Comparison of ENCODE assay signal across 22 cellular contexts in genomic region chr21:35095859-35096291, GRCh38. TPM values are rescaled to one million over a fixed set of nuclear protein-coding genes. Genes with fewer than 3 reads are reported as not detected.
DNase-seq lines count a peak whose midpoint lies in the region; ATAC-seq and TF ChIP-seq lines count a peak whose summit lies in the region.
"Had no signal": no experiment of that assay in that cellular context is flagged by ENCODE, and none has a peak within 500 bp of the region (broad histone marks: within the 10 kb centered on the region; RNA-seq: fewer than 3 reads in every experiment).

No MANE protein-coding gene starts in this region.

- TF ChIP-seq CTCF in choroid plexus epithelial cell (conservative IDR thresholded peaks at IDR 0.05; ENCODE audit: low read depth, low read length), result no peak
- TF ChIP-seq CTCF in ascending aorta (IDR thresholded peaks at IDR 0.05), result no peak

- H3K36me3 ChIP-seq in GM23248 (ENCODE audit: low read depth), result no peaks in the 10 kb centered on the region
- H3K36me3 ChIP-seq in ascending aorta, result no peaks in the 10 kb centered on the region
- H3K36me3 ChIP-seq: gastroesophageal sphincter, neutrophil, spleen, thoracic aorta had no signal

- H4K20me1 ChIP-seq in GM23248 (ENCODE audit: insufficient read depth), result no peaks in the 10 kb centered on the region

- DNase-seq in activated naive CD8-positive, alpha-beta T cell treated with anti-CD3 and anti-CD28 coated beads for 36 hours, result no peak
- DNase-seq in GM23248, result peak; percentile 31
- peak; percentile 66 for DNase-seq in choroid plexus epithelial cell (ENCODE audit: low read depth)
- no peak for DNase-seq in ascending aorta (ENCODE audit: low spot score in 2 of 2)
- DNase-seq: activated CD4-positive, alpha-beta T cell treated with anti-CD3 and anti-CD28 coated beads for 1 hour; activated naive CD8-positive, alpha-beta T cell treated with anti-CD3 and anti-CD28 coated beads, Interleukin-2, amount 10 ng/mL, durations not matched to agents 7 days and 5 days; AML-193; kidney glomerular epithelial cell; NCI-H1048; NCI-H1930; NCI-H226; OCI-M1; spleen had no signal

- no peaks in the 10 kb centered on the region for H3K79me2 ChIP-seq in GM23248 (ENCODE audit: insufficient read depth)

- in situ Hi-C loops in GM23248 (cut with MboI), result no loop called here

- no peaks in the 10 kb centered on the region for H3K27me3 Mint-ChIP-seq in activated naive CD8-positive, alpha-beta T cell
- no peaks in the 10 kb centered on the region for H3K27me3 Mint-ChIP-seq in activated naive CD8-positive, alpha-beta T cell treated with anti-CD3 and anti-CD28 coated beads for 36 hours
- no peaks in the 10 kb centered on the region for H3K27me3 Mint-ChIP-seq in stimulated activated naive CD8-positive, alpha-beta T cell treated with anti-CD3 and anti-CD28 coated beads, Interleukin-15, Interleukin-2, amounts not matched to agents 100 ng/mL and 50 ng/mL, for 24 hours
- no peaks in the 10 kb centered on the region for H3K27me3 Mint-ChIP-seq in stimulated activated memory B cell treated with anti-CD40 and anti-IgM and Interleukin-4, amounts not matched to agents 10 μg/mL and 1 μg/mL and 100 μg/mL, for 72 hours

- H3K4me1 ChIP-seq in GM23248 (ENCODE audit: insufficient read depth) (no peaks in the 10 kb centered on the region), ascending aorta (no peaks in the 10 kb centered on the region)
- H3K4me1 ChIP-seq: gastroesophageal sphincter, spleen had no signal

- no peak overlapping the region for H3K4me3 ChIP-seq in GM23248
- no peak overlapping the region for H3K4me3 ChIP-seq in choroid plexus epithelial cell (ENCODE audit: low read depth, low read length)
- H3K4me3 ChIP-seq in ascending aorta, result no peak overlapping the region
- H3K4me3 ChIP-seq: coronary artery, gastroesophageal sphincter, K562, spleen, thoracic aorta had no signal

- no peak overlapping the region for H3K9ac ChIP-seq in GM23248

- no peaks in the 10 kb centered on the region; the same call in 1 of the 2 replicates for H3F3A ChIP-seq in GM23248 (ENCODE audit: insufficient read depth)

- ATAC-seq in stimulated activated memory B cell treated with anti-CD40 and anti-IgM and Interleukin-4, amounts not matched to agents 10 μg/mL and 1 μg/mL and 100 μg/mL, for 72 hours, result no peak
- ATAC-seq: gastroesophageal sphincter, K562, Right ventricle myocardium inferior had no signal

- H3K9me3 ChIP-seq in GM23248 (ENCODE audit: low read depth) (no peaks in the 10 kb centered on the region), ascending aorta (no peaks in the 10 kb centered on the region)
- H3K9me3 ChIP-seq: gastroesophageal sphincter, neutrophil, spleen, thoracic aorta had no signal

- no peak overlapping the region for H3K27ac ChIP-seq in GM23248
- H3K27ac ChIP-seq in ascending aorta, result peak overlapping the region in 1 of 2 donors; percentile 12
- H3K27ac ChIP-seq: coronary artery, gastroesophageal sphincter, neutrophil, spleen, thoracic aorta had no signal

- H3K36me3 Mint-ChIP-seq in activated naive CD8-positive, alpha-beta T cell, result no peaks in the 10 kb centered on the region
- H3K36me3 Mint-ChIP-seq in activated naive CD8-positive, alpha-beta T cell treated with anti-CD3 and anti-CD28 coated beads for 36 hours, result no peaks in the 10 kb centered on the region
- peaks cover 4% of the 10 kb centered on the region for H3K36me3 Mint-ChIP-seq in stimulated activated naive CD8-positive, alpha-beta T cell treated with anti-CD3 and anti-CD28 coated beads, Interleukin-15, Interleukin-2, amounts not matched to agents 100 ng/mL and 50 ng/mL, for 24 hours (ENCODE audit: low read depth)
- no peaks in the 10 kb centered on the region for H3K36me3 Mint-ChIP-seq in stimulated activated memory B cell treated with anti-CD40 and anti-IgM and Interleukin-4, amounts not matched to agents 10 μg/mL and 1 μg/mL and 100 μg/mL, for 72 hours
- H3K36me3 Mint-ChIP-seq: activated naive CD8-positive, alpha-beta T cell treated with anti-CD3 and anti-CD28 coated beads, Interleukin-2, amount 10 ng/mL, durations not matched to agents 7 days and 5 days had no signal

- H3K9me2 ChIP-seq in GM23248 (ENCODE audit: insufficient read depth), result no peaks in the 10 kb centered on the region

- H3K4me1 Mint-ChIP-seq in activated naive CD8-positive, alpha-beta T cell (ENCODE audit: low read depth), result peaks cover 25% of the 10 kb centered on the region
- peaks cover 19% of the 10 kb centered on the region for H3K4me1 Mint-ChIP-seq in activated naive CD8-positive, alpha-beta T cell treated with anti-CD3 and anti-CD28 coated beads for 36 hours
- H3K4me1 Mint-ChIP-seq in stimulated activated naive CD8-positive, alpha-beta T cell treated with anti-CD3 and anti-CD28 coated beads, Interleukin-15, Interleukin-2, amounts not matched to agents 100 ng/mL and 50 ng/mL, for 24 hours (ENCODE audit: low read depth), result peaks cover 50% of the 10 kb centered on the region
- H3K4me1 Mint-ChIP-seq in stimulated activated memory B cell treated with anti-CD40 and anti-IgM and Interleukin-4, amounts not matched to agents 10 μg/mL and 1 μg/mL and 100 μg/mL, for 72 hours, result peaks cover 7% of the 10 kb centered on the region

- H3K9me3 Mint-ChIP-seq in activated naive CD8-positive, alpha-beta T cell (ENCODE audit: low read depth), result no peaks in the 10 kb centered on the region
- H3K9me3 Mint-ChIP-seq in activated naive CD8-positive, alpha-beta T cell treated with anti-CD3 and anti-CD28 coated beads for 36 hours, result no peaks in the 10 kb centered on the region
- peaks cover 15% of the 10 kb centered on the region for H3K9me3 Mint-ChIP-seq in stimulated activated naive CD8-positive, alpha-beta T cell treated with anti-CD3 and anti-CD28 coated beads, Interleukin-15, Interleukin-2, amounts not matched to agents 100 ng/mL and 50 ng/mL, for 24 hours
- H3K9me3 Mint-ChIP-seq in stimulated activated memory B cell treated with anti-CD40 and anti-IgM and Interleukin-4, amounts not matched to agents 10 μg/mL and 1 μg/mL and 100 μg/mL, for 72 hours, result no peaks in the 10 kb centered on the region

- no peak overlapping the region for H3K4me2 ChIP-seq in GM23248 (ENCODE audit: unreplicated experiment)

- no peak overlapping the region for H2AFZ ChIP-seq in GM23248

- H3K27me3 ChIP-seq in GM23248 (replicated peaks; ENCODE audit: insufficient read depth) (no peaks in the 10 kb centered on the region), ascending aorta (no peaks in the 10 kb centered on the region)
- H3K27me3 ChIP-seq: gastroesophageal sphincter, neutrophil had no signal

- intact Hi-C loops in ascending aorta (cut with DNase I), result no loop called here

- H3K4me3 Mint-ChIP-seq in activated naive CD8-positive, alpha-beta T cell, result no peak overlapping the region
- no peak overlapping the region for H3K4me3 Mint-ChIP-seq in activated naive CD8-positive, alpha-beta T cell treated with anti-CD3 and anti-CD28 coated beads for 36 hours
- H3K4me3 Mint-ChIP-seq in stimulated activated naive CD8-positive, alpha-beta T cell treated with anti-CD3 and anti-CD28 coated beads, Interleukin-15, Interleukin-2, amounts not matched to agents 100 ng/mL and 50 ng/mL, for 24 hours, result peak overlapping the region; percentile 40
- no peak overlapping the region for H3K4me3 Mint-ChIP-seq in stimulated activated memory B cell treated with anti-CD40 and anti-IgM and Interleukin-4, amounts not matched to agents 10 μg/mL and 1 μg/mL and 100 μg/mL, for 72 hours
- H3K4me3 Mint-ChIP-seq: activated naive CD8-positive, alpha-beta T cell treated with anti-CD3 and anti-CD28 coated beads, Interleukin-2, amount 10 ng/mL, durations not matched to agents 7 days and 5 days had no signal

- H3K27ac Mint-ChIP-seq in activated naive CD8-positive, alpha-beta T cell, result peak overlapping the region; percentile 78
- no peak overlapping the region for H3K27ac Mint-ChIP-seq in activated naive CD8-positive, alpha-beta T cell treated with anti-CD3 and anti-CD28 coated beads for 36 hours
- H3K27ac Mint-ChIP-seq in stimulated activated naive CD8-positive, alpha-beta T cell treated with anti-CD3 and anti-CD28 coated beads, Interleukin-15, Interleukin-2, amounts not matched to agents 100 ng/mL and 50 ng/mL, for 24 hours, result peak overlapping the region; percentile 91
- H3K27ac Mint-ChIP-seq in stimulated activated memory B cell treated with anti-CD40 and anti-IgM and Interleukin-4, amounts not matched to agents 10 μg/mL and 1 μg/mL and 100 μg/mL, for 72 hours, result no peak overlapping the region
- H3K27ac Mint-ChIP-seq: activated naive CD8-positive, alpha-beta T cell treated with anti-CD3 and anti-CD28 coated beads, Interleukin-2, amount 10 ng/mL, durations not matched to agents 7 days and 5 days had no signal

- WGBS in GM23248 (ENCODE audit: low coverage in 1 of 2, low lambda C conversion rate in 2 of 2, missing lambda C conversion rate in 2 of 2), 2 experiments, result 80 to 87% methylated on average over 2 of the region's 2 CpGs

RNA-seq across cellular contexts. Expression of gene RUNX1, which starts 46.8 kb away (rescaled TPM):
- total RNA-seq in activated naive CD8-positive, alpha-beta T cell treated with anti-CD3 and anti-CD28 coated beads for 36 hours, result 10 to 100 TPM; 16.6 to 18.0 TPM
- 32.6 and 35.3 TPM in 2 replicates for total RNA-seq in GM23248 (2014; rRNA removed; shearing (Covaris generic))
- 21.3 and 23.1 TPM in 2 replicates for polyA plus RNA-seq in GM23248 (2016; fragmentation: Nextera tagmentation; extraction: Ambion mirVana)
- 16.3 TPM for total RNA-seq in ascending aorta

Comparison
In these comparisons a context has a peak if more than half of its experiments do, and no peak if none do; other contexts are left out.
1. H3K27ac Mint-ChIP-seq: peak in activated naive CD8-positive, alpha-beta T cell (single experiment) and stimulated activated naive CD8-positive, alpha-beta T cell treated with anti-CD3 and anti-CD28 coated beads, Interleukin-15, Interleukin-2, amounts not matched to agents 100 ng/mL and 50 ng/mL, for 24 hours (single experiment); none in activated naive CD8-positive, alpha-beta T cell treated with anti-CD3 and anti-CD28 coated beads for 36 hours (single experiment) and stimulated activated memory B cell treated with anti-CD40 and anti-IgM and Interleukin-4, amounts not matched to agents 10 μg/mL and 1 μg/mL and 100 μg/mL, for 72 hours (single experiment).
2. DNase-seq: peak in GM23248 (single experiment) and choroid plexus epithelial cell (single experiment); none in activated naive CD8-positive, alpha-beta T cell treated with anti-CD3 and anti-CD28 coated beads for 36 hours (single experiment) and ascending aorta (0 of 2).